Comparison of ENCODE assay signal across 13 cellular contexts in the genomic region with DNA sequence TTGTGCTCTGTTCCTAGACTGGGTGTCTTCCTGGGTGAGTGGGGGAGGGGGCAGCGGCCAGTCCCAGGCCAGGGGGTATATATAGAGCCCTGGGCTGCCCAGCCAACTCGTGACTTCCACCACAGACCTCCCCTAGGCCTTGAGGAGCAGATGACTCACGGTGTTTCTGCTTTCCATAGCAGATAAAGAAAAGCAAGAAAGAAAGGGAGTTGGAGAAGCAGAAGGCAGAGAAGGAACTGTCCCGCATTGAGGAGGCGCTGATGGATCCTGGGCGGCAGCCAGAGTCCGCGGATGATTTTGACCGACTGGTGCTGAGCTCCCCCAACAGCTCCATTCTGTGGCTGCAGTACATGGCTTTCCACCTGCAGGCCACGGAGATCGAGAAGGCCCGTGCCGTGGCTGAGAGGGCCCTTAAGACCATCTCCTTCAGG. TPM values are rescaled to one million over a fixed set of nuclear protein-coding genes. Genes with fewer than 3 reads are reported as not detected.
DNase-seq lines count a peak whose midpoint lies in the region; ATAC-seq and TF ChIP-seq lines count a peak whose summit lies in the region.
"Had no signal": no experiment of that assay in that cellular context is flagged by ENCODE, and none has a peak within 500 bp of the region (broad histone marks: within the 10 kb centered on the region; RNA-seq: fewer than 3 reads in every experiment).

No MANE protein-coding gene starts in this region.

- TF ChIP-seq CTCF in dorsolateral prefrontal cortex (IDR thresholded peaks at IDR 0.05 in 54 of 56, conservative IDR thresholded peaks at IDR 0.05 in 2 of 56; ENCODE audit: low read depth in 1 of 56, partially characterized antibody in 56 of 56), result no peak
- no peak for TF ChIP-seq CTCF in vagina (IDR thresholded peaks at IDR 0.05)
- no peak for TF ChIP-seq CTCF in endodermal cell (conservative IDR thresholded peaks at IDR 0.05)

- WGBS in endodermal cell (ENCODE audit: insufficient coverage in 1 of 2, insufficient read length in 1 of 2), 2 experiments, result 95 to 96% methylated on average over 11 to 13 of the region's 13 CpGs

- no peak overlapping the region for H3K4me3 ChIP-seq in dorsolateral prefrontal cortex
- no peak overlapping the region for H3K4me3 ChIP-seq in vagina
- H3K4me3 ChIP-seq in endodermal cell (ENCODE audit: low read length), result no peak overlapping the region
- H3K4me3 ChIP-seq: lower lobe of right lung, thyroid gland had no signal

- no peaks in the 10 kb centered on the region for H3K9me3 ChIP-seq in vagina
- H3K9me3 ChIP-seq in endodermal cell (ENCODE audit: control insufficient read depth, low read length), result no peaks in the 10 kb centered on the region
- H3K9me3 ChIP-seq: lower lobe of right lung, thyroid gland had no signal

- H3K36me3 ChIP-seq in vagina (peaks cover 0 to 78% of the 10 kb centered on the region in 2 donors), endodermal cell (ENCODE audit: control insufficient read depth, insufficient read depth, low read length) (peaks cover 84% of the 10 kb centered on the region)

- ATAC-seq in stimulated activated naive CD8-positive, alpha-beta T cell treated with anti-CD3 and anti-CD28 coated beads, Interleukin-15, amount 100 ng/mL, for 72 hours, result no peak
- no peak for ATAC-seq in stimulated activated naive CD8-positive, alpha-beta T cell treated with anti-CD3 and anti-CD28 coated beads, Interleukin-15, Interleukin-2, amounts not matched to agents 100 U/mL and 50 U/mL, for 24 hours
- no peak for ATAC-seq in GM21737 (IDR thresholded peaks at IDR 0.05; ENCODE audit: unreplicated experiment)

- H3K9ac ChIP-seq in endodermal cell (ENCODE audit: extremely low read depth, low read length, poor library complexity, severe bottlenecking), result no peak overlapping the region

- H3K27ac Mint-ChIP-seq in stimulated activated naive CD8-positive, alpha-beta T cell treated with anti-CD3 and anti-CD28 coated beads, Interleukin-15, amount 100 ng/mL, for 72 hours, result peak overlapping the region; percentile 68 to 90
- no peak overlapping the region for H3K27ac Mint-ChIP-seq in endodermal cell

- H3K27me3 ChIP-seq in dorsolateral prefrontal cortex (no peaks in the 10 kb centered on the region), vagina (no peaks in the 10 kb centered on the region), endodermal cell (ENCODE audit: control insufficient read depth, insufficient read depth, low read length, poor library complexity, severe bottlenecking) (no peaks in the 10 kb centered on the region)
- H3K27me3 ChIP-seq: thyroid gland had no signal

- H3K4me1 Mint-ChIP-seq in stimulated activated naive CD8-positive, alpha-beta T cell treated with anti-CD3 and anti-CD28 coated beads, Interleukin-15, amount 100 ng/mL, for 72 hours, result no peaks in the 10 kb centered on the region
- no peaks in the 10 kb centered on the region for H3K4me1 Mint-ChIP-seq in endodermal cell

- H3K36me3 Mint-ChIP-seq in endodermal cell (ENCODE audit: low read depth), result peaks cover 85% of the 10 kb centered on the region

- TF ChIP-seq POLR2A in vagina (IDR thresholded peaks at IDR 0.05), result no peak

- no peak overlapping the region for H3K4me3 Mint-ChIP-seq in stimulated activated naive CD8-positive, alpha-beta T cell treated with anti-CD3 and anti-CD28 coated beads, Interleukin-15, amount 100 ng/mL, for 72 hours
- H3K4me3 Mint-ChIP-seq in endodermal cell, result no peak overlapping the region

- peaks cover 48% of the 10 kb centered on the region for H3K4me1 ChIP-seq in vagina
- H3K4me1 ChIP-seq in endodermal cell (ENCODE audit: control insufficient read depth, insufficient read depth, low read length), result no peaks in the 10 kb centered on the region

- H3K27ac ChIP-seq in dorsolateral prefrontal cortex (peak overlapping the region in 36 of 59 donors; percentile 10 to 76 (median 52)), vagina (peak overlapping the region; percentile 89), endodermal cell (ENCODE audit: low read depth, low read length) (no peak overlapping the region)
- H3K27ac ChIP-seq: lower lobe of right lung, thyroid gland had no signal

- no peak for DNase-seq in stimulated activated naive CD8-positive, alpha-beta T cell treated with anti-CD3 and anti-CD28 coated beads, Interleukin-15, amount 100 ng/mL, for 72 hours
- DNase-seq in stimulated activated naive CD8-positive, alpha-beta T cell treated with anti-CD3 and anti-CD28 coated beads, Interleukin-15, Interleukin-2, amounts not matched to agents 100 U/mL and 50 U/mL, for 24 hours, result no peak
- DNase-seq in dorsolateral prefrontal cortex (peak in 1 of 10 donors; percentile 40), midbrain (lab: John Stamatoyannopoulos, UW) (peak; percentile 2), vagina (ENCODE audit: extremely low spot score in 2 of 2) (no peak), endodermal cell (no peak), NCI-H748 treated with DMSO at 0.1 percent for 48 hours (lab: John Stamatoyannopoulos, UW) (no peak)
- DNase-seq: KBM-7, lower lobe of right lung, thyroid gland had no signal

- no peaks in the 10 kb centered on the region for H3K27me3 Mint-ChIP-seq in stimulated activated naive CD8-positive, alpha-beta T cell treated with anti-CD3 and anti-CD28 coated beads, Interleukin-15, amount 100 ng/mL, for 72 hours
- H3K27me3 Mint-ChIP-seq in endodermal cell (ENCODE audit: insufficient read depth), result no peaks in the 10 kb centered on the region

- intact Hi-C loops in dorsolateral prefrontal cortex (cut with DNase I) (no loop called here), vagina (cut with DNase I) (no loop called here)

- H3K9me3 Mint-ChIP-seq in stimulated activated naive CD8-positive, alpha-beta T cell treated with anti-CD3 and anti-CD28 coated beads, Interleukin-15, amount 100 ng/mL, for 72 hours, result no peaks in the 10 kb centered on the region
- H3K9me3 Mint-ChIP-seq in endodermal cell, result no peaks in the 10 kb centered on the region

RNA-seq across cellular contexts. Expression of a gene that starts 10.1 kb away (rescaled TPM):
- total RNA-seq in dorsolateral prefrontal cortex (10 to 100 TPM in 97 of 120 experiments, 1 to 10 TPM in 23; 4.9 to 25.1 (median 12.7) TPM), vagina (94.3 TPM), endodermal cell (1 to 10 TPM; 1.0 to 3.1 TPM)
- polyA plus RNA-seq in endodermal cell (2013, experiment 1 of 2), result 2.2 TPM
- polyA plus RNA-seq in endodermal cell (2013, experiment 2 of 2), result 2.5 TPM

RNA-seq across cellular contexts. Expression of a gene that starts 16.7 kb away (rescaled TPM):
- total RNA-seq in dorsolateral prefrontal cortex (1 to 10 TPM; 1.0 to 6.3 (median 3.0) TPM), vagina (not detected), endodermal cell (not detected)
- polyA plus RNA-seq in endodermal cell (2013, experiment 1 of 2), result not detected
- polyA plus RNA-seq in endodermal cell (2013, experiment 2 of 2), result 0.08 TPM
- total RNA-seq: cerebellum, renal cortical epithelial cell, thyroid gland had no signal

RNA-seq across cellular contexts. Expression of a gene that starts 37.0 kb away (rescaled TPM):
- under 1 TPM in 8 of 120 experiments, not detected in 112; 0.25 to 0.42 (median 0.33) TPM for total RNA-seq in dorsolateral prefrontal cortex
- not detected for total RNA-seq in vagina
- not detected for total RNA-seq in endodermal cell
- polyA plus RNA-seq in endodermal cell (2013, experiment 1 of 2), result not detected
- polyA plus RNA-seq in endodermal cell (2013, experiment 2 of 2), result not detected
- total RNA-seq: cerebellum, lower lobe of right lung, thyroid gland had no signal

RNA-seq across cellular contexts. Expression of a gene that starts 45.6 kb away (rescaled TPM):
- total RNA-seq in dorsolateral prefrontal cortex (10 to 100 TPM; 13.8 to 28.8 (median 19.8) TPM), vagina (22.8 TPM), endodermal cell (10 to 100 TPM; 62.3 to 65.8 TPM)
- polyA plus RNA-seq in endodermal cell (2013, experiment 1 of 2), result 33.6 TPM
- polyA plus RNA-seq in endodermal cell (2013, experiment 2 of 2), result 29.4 TPM

RNA-seq across cellular contexts. Expression of a gene that starts 45.8 kb away (rescaled TPM):
- total RNA-seq in dorsolateral prefrontal cortex (100 to 1,000 TPM; 194 to 564 (median 384) TPM), vagina (180 TPM), endodermal cell (100 to 1,000 TPM; 360 to 396 TPM)
- polyA plus RNA-seq in endodermal cell (2013, experiment 1 of 2), result 311 TPM
- 318 TPM for polyA plus RNA-seq in endodermal cell (2013, experiment 2 of 2)
